ENCODE assay signal across 9 cellular contexts in the genomic region with DNA sequence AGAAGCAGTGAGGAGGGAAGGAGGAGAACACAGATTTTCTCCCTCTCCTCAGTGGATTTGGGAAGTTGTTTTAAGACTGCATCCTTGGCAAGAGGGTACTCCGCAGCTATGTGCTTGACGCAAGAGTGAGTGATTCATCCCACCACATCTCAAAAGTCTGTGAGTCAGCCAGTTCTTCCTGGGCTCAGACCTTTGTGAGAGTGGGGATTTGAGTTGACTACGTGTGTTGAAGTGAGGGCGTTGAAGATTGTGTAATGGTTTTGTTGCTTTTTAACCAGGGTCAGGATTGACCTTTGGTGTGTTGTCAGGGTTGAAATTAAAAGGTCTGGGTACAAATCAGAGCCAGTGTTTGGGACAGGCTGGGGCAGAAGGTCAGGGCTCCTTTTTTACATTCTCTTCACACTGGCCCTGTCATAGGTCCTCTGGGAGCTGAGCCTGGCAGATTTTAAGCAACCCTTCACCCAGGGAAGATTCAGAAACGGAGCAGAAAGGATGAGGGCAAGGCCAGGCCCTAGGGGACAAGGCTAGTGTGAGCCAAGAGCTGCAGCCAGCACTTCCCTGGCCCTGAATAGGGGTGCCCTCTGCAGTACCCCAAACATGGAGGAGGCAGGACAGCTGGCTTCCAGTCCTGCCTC. TPM values are rescaled to one million over a fixed set of nuclear protein-coding genes. Genes with fewer than 3 reads are reported as not detected.
DNase-seq lines count a peak whose midpoint lies in the region; TF ChIP-seq lines count a peak whose summit lies in the region.
"Had no signal": no experiment of that assay in that cellular context is flagged by ENCODE, and none has a peak within 500 bp of the region (broad histone marks: within the 10 kb centered on the region; RNA-seq: fewer than 3 reads in every experiment).

No MANE protein-coding gene starts in this region.

- H3K36me3 Mint-ChIP-seq in chondrocyte (ENCODE audit: low read depth) = no peaks in the 10 kb centered on the region
- H3K36me3 Mint-ChIP-seq in CD4-positive, alpha-beta memory T cell = no peaks in the 10 kb centered on the region

- intact Hi-C loops in CD4-positive, alpha-beta memory T cell (cut with micrococcal nuclease) = loop anchor here (10.0 kb wide), 1 partner anchor 276 kb away; no protein-coding TSS in a partner anchor

- no peaks in the 10 kb centered on the region for H3K27me3 Mint-ChIP-seq in chondrocyte (ENCODE audit: low read depth)
- peaks cover 6 to 10% of the 10 kb centered on the region in 2 donors for H3K27me3 Mint-ChIP-seq in CD4-positive, alpha-beta memory T cell

- H3K9me3 ChIP-seq in muscle layer of duodenum (ENCODE audit: control insufficient read depth in 1 of 2, low read length in 2 of 2) = no peaks in the 10 kb centered on the region
- no peaks in the 10 kb centered on the region for H3K9me3 ChIP-seq in CD4-positive, alpha-beta memory T cell (ENCODE audit: control insufficient read depth in 1 of 2, low read length in 2 of 2)

- POLR2A ChIA-PET in CD4-positive, alpha-beta memory T cell (lab: Charles Lee; ENCODE audit: partially characterized antibody) = no interaction called here

- H3K4me1 ChIP-seq in muscle layer of duodenum (ENCODE audit: control insufficient read depth in 1 of 2, insufficient read depth in 2 of 2, low read length in 2 of 2) = no peaks in the 10 kb centered on the region
- no peaks in the 10 kb centered on the region for H3K4me1 ChIP-seq in CD4-positive, alpha-beta memory T cell (ENCODE audit: insufficient read depth, low read length)

- TF ChIP-seq CTCF in chondrocyte (IDR thresholded peaks at IDR 0.05) = no peak

- no peaks in the 10 kb centered on the region for H3K27me3 ChIP-seq in muscle layer of duodenum (ENCODE audit: low read depth, low read length)
- H3K27me3 ChIP-seq in CD4-positive, alpha-beta memory T cell (ENCODE audit: insufficient read depth, low read length) = no peaks in the 10 kb centered on the region

- H3K27ac ChIP-seq in muscle layer of duodenum (ENCODE audit: low read length) = peak overlapping the region; percentile 35
- no peak overlapping the region for H3K27ac ChIP-seq in CD4-positive, alpha-beta memory T cell (ENCODE audit: low read depth, low read length)

- H3K4me3 ChIP-seq in muscle layer of duodenum (ENCODE audit: low read depth in 1 of 2, low read length in 2 of 2) = no peak overlapping the region
- no peak overlapping the region for H3K4me3 ChIP-seq in CD4-positive, alpha-beta memory T cell (ENCODE audit: low read length in 2 of 2)

- no peaks in the 10 kb centered on the region for H3K36me3 ChIP-seq in muscle layer of duodenum (ENCODE audit: control insufficient read depth in 1 of 2, insufficient read depth in 2 of 2, low read length in 2 of 2)
- no peaks in the 10 kb centered on the region for H3K36me3 ChIP-seq in CD4-positive, alpha-beta memory T cell (ENCODE audit: insufficient read depth, low read length)

- H3K9me3 Mint-ChIP-seq in chondrocyte (ENCODE audit: low read depth) = no peaks in the 10 kb centered on the region
- H3K9me3 Mint-ChIP-seq in CD4-positive, alpha-beta memory T cell = peaks cover 0 to 5% (median 0%) of the 10 kb centered on the region in 8 donors

- peaks cover 51% of the 10 kb centered on the region for H3K4me1 Mint-ChIP-seq in chondrocyte (ENCODE audit: low read depth)
- H3K4me1 Mint-ChIP-seq in CD4-positive, alpha-beta memory T cell = peaks cover 0 to 3% (median under 1%) of the 10 kb centered on the region in 4 donors

- no peak overlapping the region for H3K4me3 Mint-ChIP-seq in chondrocyte (ENCODE audit: unreplicated experiment)
- no peak overlapping the region for H3K4me3 Mint-ChIP-seq in CD4-positive, alpha-beta memory T cell

- peak; percentile 95 for DNase-seq in CD1c-positive myeloid dendritic cell (ENCODE audit: extremely low spot score)
- peak; percentile 93 to 98 for DNase-seq in NOMO-1 (lab: John Stamatoyannopoulos, UW; ENCODE audit: unreplicated experiment in 2 of 2)
- DNase-seq in chondrocyte (ENCODE audit: low spot score) = no peak
- no peak for DNase-seq in activated effector memory CD4-positive, alpha-beta T cell treated with Interleukin-2 at 50 U/mL for 16 hours
- no peak for DNase-seq in CD4-positive, alpha-beta memory T cell
- no peak for DNase-seq in NCI-H2107 (lab: John Stamatoyannopoulos, UW)
- no peak for DNase-seq in NCI-H146 treated with DMSO at 0.1 percent for 48 hours (lab: John Stamatoyannopoulos, UW; ENCODE audit: unreplicated experiment)

- H3K27ac Mint-ChIP-seq in chondrocyte (ENCODE audit: unreplicated experiment) = peak overlapping the region; percentile 96
- no peak overlapping the region for H3K27ac Mint-ChIP-seq in CD4-positive, alpha-beta memory T cell

- CTCF ChIA-PET in CD4-positive, alpha-beta memory T cell (lab: Charles Lee; ENCODE audit: partially characterized antibody) = no interaction called here

RNA-seq across cellular contexts. Expression of gene C11orf86, which starts 4.2 kb away (rescaled TPM):
- not detected in 3 replicates for total RNA-seq in chondrocyte
- not detected for total RNA-seq in CD4-positive, alpha-beta memory T cell
- polyA plus RNA-seq in CD4-positive, alpha-beta memory T cell = not detected
- total RNA-seq: subcutaneous adipose tissue had no signal

RNA-seq across cellular contexts. Expression of gene PC, which starts 12.7 kb away (rescaled TPM):
- total RNA-seq in chondrocyte = 12.3 to 33.7 TPM (median 14.2 TPM) in 3 replicates
- 1 to 10 TPM; 7.6 to 7.7 TPM for total RNA-seq in CD4-positive, alpha-beta memory T cell
- 1 to 10 TPM; 2.9 to 3.2 TPM for polyA plus RNA-seq in CD4-positive, alpha-beta memory T cell

RNA-seq across cellular contexts. Expression of gene SYT12, which starts 52.0 kb away (rescaled TPM):
- total RNA-seq in chondrocyte = 7.2 to 15.3 TPM (median 7.2 TPM) in 3 replicates
- not detected for total RNA-seq in CD4-positive, alpha-beta memory T cell
- not detected for polyA plus RNA-seq in CD4-positive, alpha-beta memory T cell

Comparison
In these comparisons a context has a peak if more than half of its experiments do, and no peak if none do; other contexts are left out.
1. DNase-seq: peak in CD1c-positive myeloid dendritic cell (single experiment) and NOMO-1 (2 of 2); none in chondrocyte (single experiment), activated effector memory CD4-positive, alpha-beta T cell treated with Interleukin-2 at 50 U/mL for 16 hours (single experiment), CD4-positive, alpha-beta memory T cell (0 of 5), NCI-H2107 (single experiment) and NCI-H146 treated with DMSO at 0.1 percent for 48 hours (single experiment).